1 cellular context compared by ENCODE assay signal in the genomic region with DNA sequence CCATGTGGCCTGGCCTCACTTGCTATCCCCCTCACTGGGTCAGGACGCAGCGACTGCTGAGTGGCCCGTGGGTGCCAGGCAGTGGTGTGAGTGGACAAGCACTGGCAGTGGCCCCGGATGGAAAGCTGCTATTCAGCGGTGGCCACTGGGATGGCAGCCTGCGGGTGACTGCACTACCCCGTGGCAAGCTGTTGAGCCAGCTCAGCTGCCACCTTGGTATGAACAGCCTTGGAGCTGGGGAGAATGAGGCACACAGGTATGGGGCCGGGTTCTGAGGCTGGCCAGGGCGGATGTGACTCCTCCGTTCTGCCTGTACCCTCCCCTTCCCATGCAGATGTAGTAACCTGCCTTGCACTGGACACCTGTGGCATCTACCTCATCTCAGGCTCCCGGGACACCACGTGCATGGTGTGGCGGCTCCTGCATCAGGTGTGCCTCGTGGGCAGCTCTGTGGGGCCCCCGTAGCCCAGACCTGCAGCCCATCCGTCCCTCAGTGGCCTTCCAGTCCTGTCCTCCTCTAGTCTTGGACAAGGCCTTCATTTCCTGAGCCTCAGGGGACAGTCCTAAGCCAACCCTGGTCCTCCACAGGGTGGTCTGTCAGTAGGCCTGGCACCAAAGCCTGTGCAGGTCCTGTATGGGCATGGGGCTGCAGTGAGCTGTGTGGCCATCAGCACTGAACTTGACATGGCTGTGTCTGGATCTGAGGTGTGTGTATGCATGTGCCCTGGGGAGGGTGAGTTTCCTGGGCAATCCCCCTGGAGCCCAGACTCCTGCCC.
TF ChIP-seq lines count a peak whose summit lies in the region.

No MANE protein-coding gene starts in this region.

TF ChIP-seq in H1, 55 proteins besides CTCF, POLR2A, EP300 and RAD21:
- TF ChIP-seq, protein P1, sequence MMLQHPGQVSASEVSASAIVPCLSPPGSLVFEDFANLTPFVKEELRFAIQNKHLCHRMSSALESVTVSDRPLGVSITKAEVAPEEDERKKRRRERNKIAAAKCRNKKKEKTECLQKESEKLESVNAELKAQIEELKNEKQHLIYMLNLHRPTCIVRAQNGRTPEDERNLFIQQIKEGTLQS (IDR thresholded peaks at IDR 0.05; ENCODE audit: insufficient read depth, low read depth, low read length) = no peak
- TF ChIP-seq RXRA (IDR thresholded peaks at IDR 0.05; ENCODE audit: insufficient read depth, low read depth, low read length) (no peak), EZH2 (IDR thresholded peaks at IDR 0.05; ENCODE audit: low read depth, low read length, severe bottlenecking) (no peak), TAF7 (optimal IDR thresholded peaks at IDR 0.05; ENCODE audit: borderline replicate concordance, low read depth, low read length) (no peak), TAF1 (IDR thresholded peaks at IDR 0.05; ENCODE audit: low read depth, low read length) (no peak), HDAC6 (IDR thresholded peaks at IDR 0.05; ENCODE audit: low read depth, low read length) (no peak), CHD1 (IDR thresholded peaks at IDR 0.05; ENCODE audit: low read depth, low read length) (no peak), FOSL1 (IDR thresholded peaks at IDR 0.05; ENCODE audit: insufficient read depth, low read depth, low read length) (no peak), GABPA (IDR thresholded peaks at IDR 0.05; ENCODE audit: borderline replicate concordance, insufficient read depth, low read length) (no peak)
